Comparison of ENCODE assay signal across 17 cellular contexts in the genomic region with DNA sequence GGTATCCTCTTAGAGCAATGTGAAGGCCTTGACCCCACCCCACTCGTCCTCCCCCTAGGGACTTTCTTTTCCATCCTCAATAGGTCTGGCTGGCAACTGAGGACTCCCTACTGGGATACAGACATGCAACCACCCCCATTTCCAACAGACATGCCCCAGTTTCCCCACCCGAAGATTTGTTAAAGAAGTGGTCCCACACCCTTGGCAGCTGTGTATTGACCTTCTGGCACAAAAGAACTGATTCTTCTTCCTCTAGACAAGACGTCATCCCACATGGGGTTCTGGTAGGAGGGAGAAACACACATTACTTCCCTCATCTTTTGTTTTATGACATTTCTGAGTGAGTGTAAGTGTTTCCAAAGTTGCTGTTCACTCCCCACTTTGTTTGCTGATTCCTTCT. TPM values are rescaled to one million over a fixed set of nuclear protein-coding genes. Genes with fewer than 3 reads are reported as not detected.
DNase-seq lines count a peak whose midpoint lies in the region; ATAC-seq, FAIRE-seq and TF ChIP-seq lines count a peak whose summit lies in the region.
"Had no signal": no experiment of that assay in that cellular context is flagged by ENCODE, and none has a peak within 500 bp of the region (broad histone marks: within the 10 kb centered on the region; RNA-seq: fewer than 3 reads in every experiment).

No MANE protein-coding gene starts in this region.

- H3K23me2 ChIP-seq in H1 (ENCODE audit: low read depth, low read length), result peaks cover 4% of the 10 kb centered on the region; the same call in 1 of the 2 replicates

- H3K79me2 ChIP-seq in H1 (ENCODE audit: control insufficient read depth in 1 of 2, insufficient read depth in 2 of 2, low read length in 2 of 2), result no peaks in the 10 kb centered on the region
- H3K79me2 ChIP-seq in smooth muscle cell (ENCODE audit: low read depth), result no peaks in the 10 kb centered on the region

- CTCF ChIA-PET in H1 (lab: Charles Lee; ENCODE audit: partially characterized antibody), result interaction anchor here (0.8 to 1.9 kb wide), 2 partner anchors 121 to 388 kb away, joined by 3 to 5 read pairs; no protein-coding TSS in a partner anchor

- no peak for TF ChIP-seq POLR2A in H1 (IDR thresholded peaks at IDR 0.05; ENCODE audit: control extremely low read depth in 1 of 2, low read depth in 2 of 2, low read length in 2 of 2)

- intact Hi-C loops in left ventricle myocardium superior (cut with micrococcal nuclease), result loop anchor here (10.0 kb wide), 1 partner anchor 551 kb away; no protein-coding TSS in a partner anchor
- intact Hi-C loops in cardiac septum (cut with DNase I), result loop anchor here (10.0 kb wide), 1 partner anchor 691 kb away; the partner anchor contains the start of gene DCPS

- H2AFZ ChIP-seq in H1 (ENCODE audit: low read length) (no peak overlapping the region), mesenchymal stem cell (ENCODE audit: low read depth, low read length) (no peak overlapping the region), smooth muscle cell (ENCODE audit: low read depth) (no peak overlapping the region)

- H3K4ac ChIP-seq in H1 (replicated peaks; ENCODE audit: insufficient read length, low read depth, low read length) (no peak overlapping the region), mesenchymal stem cell (ENCODE audit: low read depth in 1 of 2, low read length in 2 of 2) (no peak overlapping the region)

- whole genome bisulfite sequencing in H1 (ENCODE audit: extremely low coverage in 1 of 2, insufficient coverage in 1 of 2, insufficient read length in 1 of 2, insufficient replicate concordance in 2 of 2, low coverage in 1 of 2, low lambda C conversion rate in 2 of 2, missing lambda C conversion rate in 1 of 2), 2 experiments, result 78% methylated on average over 3 of the region's 3 CpGs; no CpG with 5 or more reads in 1 of the 2 experiments
- WGBS in mesenchymal stem cell, result 63% methylated on average over 1 of the region's 3 CpGs
- 85% methylated on average over 3 of the region's 3 CpGs for WGBS in smooth muscle cell (ENCODE audit: low lambda C conversion rate)

- no peak for DNase-seq in left ventricle myocardium superior
- DNase-seq in cardiac septum (ENCODE audit: low spot score), result no peak
- DNase-seq in H1 (ENCODE audit: low read depth in 1 of 2, low spot score in 2 of 2), result no peak
- no peak for DNase-seq in mesenchymal stem cell
- no peak for DNase-seq in smooth muscle cell (lab: John Stamatoyannopoulos, UW; ENCODE audit: unreplicated experiment)
- DNase-seq: BE2C; CD4-positive, alpha-beta memory T cell; DMS79; HCEC 1CT had no signal

- no peak overlapping the region for H4K91ac ChIP-seq in H1 (replicated peaks; ENCODE audit: insufficient read length, low read length)
- no peak overlapping the region for H4K91ac ChIP-seq in mesenchymal stem cell (ENCODE audit: low read length)

- H4K20me1 ChIP-seq in H1 (replicated peaks in 1 of 2; ENCODE audit: control insufficient read depth in 1 of 2, insufficient read depth in 2 of 2, low read length in 2 of 2), result no peaks in the 10 kb centered on the region
- no peaks in the 10 kb centered on the region for H4K20me1 ChIP-seq in smooth muscle cell (ENCODE audit: low read depth)

- H3K14ac ChIP-seq in H1 (ENCODE audit: insufficient read length), result no peak overlapping the region
- H3K14ac ChIP-seq in mesenchymal stem cell (ENCODE audit: low read length in 2 of 2), result no peak overlapping the region

- H4K8ac ChIP-seq in H1 (ENCODE audit: extremely low read depth, insufficient read depth, low read length), result no peak overlapping the region
- no peak overlapping the region for H4K8ac ChIP-seq in mesenchymal stem cell (ENCODE audit: low read length)

- H3K9ac ChIP-seq in H1 (replicated peaks in 1 of 4; ENCODE audit: extremely low read depth in 1 of 4, low read depth in 3 of 4, low read length in 3 of 4), result no peak overlapping the region
- H3K9ac ChIP-seq in mesenchymal stem cell (ENCODE audit: low read length), result no peak overlapping the region
- no peak overlapping the region for H3K9ac ChIP-seq in smooth muscle cell (ENCODE audit: low read depth)

- no peak overlapping the region for H2BK5ac ChIP-seq in H1 (ENCODE audit: low read depth, low read length)
- no peak overlapping the region for H2BK5ac ChIP-seq in mesenchymal stem cell (ENCODE audit: low read depth, low read length, poor library complexity, severe bottlenecking)

- TF ChIP-seq RAD21 in H1 (IDR thresholded peaks at IDR 0.05 in 1 of 2, conservative IDR thresholded peaks at IDR 0.05 in 1 of 2; ENCODE audit: low read depth in 2 of 2, low read length in 2 of 2), result no peak

- H3K27ac ChIP-seq in H1 (ENCODE audit: low read depth, low read length), result no peak overlapping the region
- no peak overlapping the region for H3K27ac ChIP-seq in mesenchymal stem cell (ENCODE audit: low read length, poor library complexity, severe bottlenecking)
- no peak overlapping the region for H3K27ac ChIP-seq in smooth muscle cell (ENCODE audit: low read depth)
- H3K27ac ChIP-seq: C4-2B had no signal

- TF ChIP-seq CTCF in H1 (IDR thresholded peaks at IDR 0.05; ENCODE audit: control extremely low read depth in 1 of 3, insufficient read depth in 1 of 3, low read depth in 1 of 3, low read length in 3 of 3), result no peak
- no peak for TF ChIP-seq CTCF in smooth muscle cell (IDR thresholded peaks at IDR 0.05; ENCODE audit: borderline replicate concordance, insufficient read depth, poor library complexity, severe bottlenecking)

- H3K4me2 ChIP-seq in H1 (ENCODE audit: insufficient read depth in 1 of 2, low read depth in 2 of 2, low read length in 2 of 2), result no peak overlapping the region
- no peak overlapping the region for H3K4me2 ChIP-seq in mesenchymal stem cell (ENCODE audit: low read length, poor library complexity, severe bottlenecking)
- no peak overlapping the region for H3K4me2 ChIP-seq in smooth muscle cell

- H3K27me3 ChIP-seq in H1 (replicated peaks in 1 of 4; ENCODE audit: control insufficient read depth in 3 of 4, extremely low read depth in 1 of 4, insufficient read depth in 3 of 4, low read length in 3 of 4) (peaks cover 17 to 32% (median 26%) of the 10 kb centered on the region in 4 experiments), mesenchymal stem cell (ENCODE audit: control insufficient read depth in 1 of 2, insufficient read depth in 1 of 2, low read length in 2 of 2) (peaks cover 0 to 28% of the 10 kb centered on the region in 2 experiments), smooth muscle cell (ENCODE audit: low read depth) (peaks cover 66% of the 10 kb centered on the region)

- no peaks in the 10 kb centered on the region for H3F3A ChIP-seq in smooth muscle cell (ENCODE audit: low read depth)

- H2BK15ac ChIP-seq in H1 (ENCODE audit: low read length) (no peak overlapping the region), mesenchymal stem cell (ENCODE audit: low read depth, poor library complexity, severe bottlenecking) (no peak overlapping the region)

- H3K23ac ChIP-seq in H1 (ENCODE audit: insufficient read length) (no peak overlapping the region), mesenchymal stem cell (ENCODE audit: low read length in 2 of 2) (no peak overlapping the region)

- H2AK5ac ChIP-seq in H1 (ENCODE audit: low read depth, low read length), result 0 out of 2 replicates have a peak overlapping the region, but pooled peaks have one; percentile 0
- H2AK5ac ChIP-seq in mesenchymal stem cell (ENCODE audit: low read length, severe bottlenecking), result peak overlapping the region; percentile 94

- POLR2A ChIA-PET in H1 (lab: Charles Lee; ENCODE audit: partially characterized antibody), result no interaction called here

- H3K36me3 ChIP-seq in H1 (ENCODE audit: control insufficient read depth in 2 of 4, insufficient read depth in 4 of 4, low read length in 3 of 4) (no peaks in the 10 kb centered on the region), mesenchymal stem cell (ENCODE audit: control insufficient read depth in 1 of 2, insufficient read depth in 2 of 2, low read depth in 1 of 2, low read length in 2 of 2) (no peaks in the 10 kb centered on the region), smooth muscle cell (ENCODE audit: low read depth) (no peaks in the 10 kb centered on the region)
- H3K36me3 ChIP-seq: BE2C had no signal

- ATAC-seq in left ventricle myocardium superior (peak; percentile 49), GM21825 (IDR thresholded peaks at IDR 0.05; ENCODE audit: unreplicated experiment) (no peak), HG03139 (IDR thresholded peaks at IDR 0.05; ENCODE audit: unreplicated experiment) (no peak)
- ATAC-seq: GM12878 had no signal

- H3K79me1 ChIP-seq in H1 (ENCODE audit: low read depth, low read length) (no peaks in the 10 kb centered on the region), mesenchymal stem cell (replicated peaks; ENCODE audit: low read length, poor library complexity, severe bottlenecking) (peaks cover 26% of the 10 kb centered on the region)

- TF ChIP-seq EP300 in H1 (IDR thresholded peaks at IDR 0.05; ENCODE audit: borderline replicate concordance in 1 of 2, low read depth in 2 of 2, low read length in 2 of 2), result no peak

- no peak overlapping the region for H4K5ac ChIP-seq in H1 (ENCODE audit: insufficient read length, low read depth, low read length)

- H3K18ac ChIP-seq in H1 (ENCODE audit: extremely low read depth, low read length), result no peak overlapping the region
- H3K18ac ChIP-seq in mesenchymal stem cell (ENCODE audit: low read depth in 1 of 2, low read length in 2 of 2), result no peak overlapping the region

- H2BK120ac ChIP-seq in H1 (replicated peaks; ENCODE audit: low read depth, low read length) (no peak overlapping the region), mesenchymal stem cell (ENCODE audit: low read depth, low read length) (no peak overlapping the region)

- H2BK20ac ChIP-seq in H1 (ENCODE audit: low read length), result no peak overlapping the region

- FAIRE-seq in H1 (lab: Jason Lieb, UNC), result no peak
- FAIRE-seq: A204.1, GM12878, GM18507 had no signal

- H3K4me1 ChIP-seq in H1 (replicated peaks in 1 of 4; ENCODE audit: control insufficient read depth in 3 of 4, insufficient read depth in 4 of 4, low read length in 3 of 4), result peaks cover 0 to 9% (median 4%) of the 10 kb centered on the region in 4 experiments; a peak in 5 of 7 replicates
- H3K4me1 ChIP-seq in mesenchymal stem cell (ENCODE audit: control insufficient read depth, insufficient read depth, low read depth, low read length), result peaks cover 23% of the 10 kb centered on the region
- H3K4me1 ChIP-seq in smooth muscle cell (ENCODE audit: low read depth), result no peaks in the 10 kb centered on the region
- H3K4me1 ChIP-seq: BE2C had no signal

- H3K4me3 ChIP-seq in H1 (ENCODE audit: extremely low read depth in 1 of 4, insufficient read depth in 2 of 4, low read depth in 3 of 4, low read length in 4 of 4) (no peak overlapping the region), mesenchymal stem cell (ENCODE audit: insufficient read depth in 1 of 2, low read depth in 1 of 2, low read length in 2 of 2) (peak overlapping the region in 1 of 2 experiments; percentile 14), smooth muscle cell (no peak overlapping the region)
- H3K4me3 ChIP-seq: GM12878 had no signal

- H3K56ac ChIP-seq in H1 (replicated peaks; ENCODE audit: insufficient read length, low read depth, low read length), result no peak overlapping the region

- H3K9me3 ChIP-seq in H1 (ENCODE audit: insufficient read depth in 2 of 2, low read depth in 1 of 2, low read length in 1 of 2), result no peaks in the 10 kb centered on the region
- H3K9me3 ChIP-seq in mesenchymal stem cell (ENCODE audit: control insufficient read depth, low read length), result no peaks in the 10 kb centered on the region
- no peaks in the 10 kb centered on the region for H3K9me3 ChIP-seq in smooth muscle cell (replicated peaks; ENCODE audit: low read depth)
- H3K9me3 ChIP-seq: BE2C had no signal

- no peak overlapping the region for H2BK12ac ChIP-seq in H1 (ENCODE audit: low read depth, low read length)
- no peak overlapping the region for H2BK12ac ChIP-seq in mesenchymal stem cell (ENCODE audit: low read length in 2 of 2)

RNA-seq across cellular contexts. Expression of gene KIRREL3, which starts 4.6 kb away (rescaled TPM):
- total RNA-seq in left ventricle myocardium superior (0.35 TPM), cardiac septum (0.30 TPM), smooth muscle cell (not detected in 2 replicates)
- 0.32 and 0.36 TPM in 2 replicates for total RNA-seq in H1 (2021; fragmentation: NEBNext Ultra II Directional; extraction: Animal tissue kit (Norgen Biotek cat#: 25700))
- polyA plus RNA-seq in H1 (2011; rRNA removed) (0.29 and 0.46 TPM in 2 replicates), smooth muscle cell (1.2 and 1.3 TPM in 2 replicates)
- 0.27 TPM for polyA plus RNA-seq in H1 (2011; cell fraction: cytosol; rRNA removed)
- polyA plus RNA-seq in H1 (2011; cell fraction: nucleus; rRNA removed), result 0.58 TPM
- polyA plus RNA-seq in H1 (2012, experiment 1 of 2), result 0.22 to 0.77 TPM (median 0.49 TPM) in 4 replicates
- polyA plus RNA-seq in H1 (2012, experiment 2 of 2), result 0.18 TPM
- 0.22 TPM for polyA plus RNA-seq in H1 (2013, experiment 1 of 2)
- 0.22 TPM for polyA plus RNA-seq in H1 (2013, experiment 2 of 2)
- polyA minus RNA-seq in H1 (2011; rRNA and poly(A)+ RNA removed), result 0.32 TPM in 2 replicates
- not detected for polyA minus RNA-seq in H1 (2011; cell fraction: cytosol; rRNA and poly(A)+ RNA removed)
- 1.5 TPM for polyA minus RNA-seq in H1 (2011; cell fraction: nucleus; rRNA and poly(A)+ RNA removed)
- 0.04 TPM for polyA plus RNA-seq in mesenchymal stem cell (2013, experiment 1 of 2)
- 0.04 TPM for polyA plus RNA-seq in mesenchymal stem cell (2013, experiment 2 of 2)
- total RNA-seq: CD4-positive, alpha-beta memory T cell; G401; H4 had no signal
- polyA plus RNA-seq: CD4-positive, alpha-beta memory T cell; GM12878 had no signal
